In the genomic region with DNA sequence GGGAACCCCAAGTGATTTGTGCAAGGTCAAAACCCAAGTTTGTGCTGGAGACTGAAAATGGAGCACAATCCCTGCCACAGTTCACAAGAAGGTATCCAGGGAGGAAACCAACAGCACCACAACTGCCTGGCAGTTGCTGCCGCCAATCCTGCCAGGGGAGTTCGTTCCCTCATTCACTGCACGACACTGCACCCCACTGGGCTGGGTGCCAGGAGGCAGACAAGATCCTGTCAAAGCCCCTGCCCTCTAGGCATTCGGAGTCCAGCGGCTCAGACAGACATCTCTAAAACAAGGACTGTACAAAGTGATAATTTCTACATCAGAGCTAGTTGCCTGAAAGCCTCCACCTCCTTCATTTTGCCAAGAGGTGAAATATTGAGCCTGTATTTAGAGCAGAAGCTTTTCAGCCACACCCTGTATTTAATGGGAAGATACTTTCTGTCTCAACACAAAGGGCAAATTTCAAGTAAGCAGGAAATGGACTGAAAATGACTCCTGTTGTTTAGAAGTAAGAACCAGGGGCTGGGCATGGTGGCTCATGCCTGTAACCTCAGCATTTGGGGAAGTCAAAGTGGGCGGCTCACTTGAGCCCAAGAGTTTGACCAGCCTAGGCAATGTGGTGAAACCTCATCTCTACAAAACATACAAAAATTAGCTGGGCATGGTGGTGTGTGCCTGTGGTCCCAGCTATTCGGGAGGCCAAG, we compare ENCODE assay signal across 18 cellular contexts.
DNase-seq lines count a peak whose midpoint lies in the region; ATAC-seq and TF ChIP-seq lines count a peak whose summit lies in the region.
"Had no signal": no experiment of that assay in that cellular context is flagged by ENCODE, and none has a peak within 500 bp of the region (broad histone marks: within the 10 kb centered on the region; RNA-seq: fewer than 3 reads in every experiment).

No MANE protein-coding gene starts in this region.

- H3K4me2 ChIP-seq in hepatocyte: no peak overlapping the region

- H3K27me3 ChIP-seq in hepatocyte: no peaks in the 10 kb centered on the region
- H3K27me3 ChIP-seq in upper lobe of left lung: no peaks in the 10 kb centered on the region
- H3K27me3 ChIP-seq in tibial nerve: no peaks in the 10 kb centered on the region
- H3K27me3 ChIP-seq: tibial artery had no signal

- H3K27me3 Mint-ChIP-seq in osteocyte (ENCODE audit: unreplicated experiment): peaks cover 3% of the 10 kb centered on the region

- H3K4me1 ChIP-seq in hepatocyte (ENCODE audit: insufficient read depth): peaks cover 24% of the 10 kb centered on the region
- no peaks in the 10 kb centered on the region for H3K4me1 ChIP-seq in upper lobe of left lung
- H3K4me1 ChIP-seq in tibial nerve: no peaks in the 10 kb centered on the region
- H3K4me1 ChIP-seq: tibial artery had no signal

- ATAC-seq in upper lobe of left lung (ENCODE audit: low FRiP score in 2 of 2): peak; percentile 65 to 71
- ATAC-seq: activated CD8-positive, alpha-beta T cell treated with anti-CD3 and anti-CD28 coated beads for 36 hours; activated naive CD8-positive, alpha-beta T cell treated with anti-CD3 and anti-CD28 coated beads, Interleukin-2, amount 50 U/mL, for 24 hours; HepG2 had no signal

- no peak overlapping the region for H3K4me3 Mint-ChIP-seq in osteocyte (ENCODE audit: unreplicated experiment)
- H3K4me3 Mint-ChIP-seq: activated CD8-positive, alpha-beta T cell treated with anti-CD3 and anti-CD28 coated beads for 36 hours; activated naive CD8-positive, alpha-beta T cell treated with anti-CD3 and anti-CD28 coated beads, Interleukin-2, amount 50 U/mL, for 24 hours had no signal

- no peaks in the 10 kb centered on the region for H3K79me2 ChIP-seq in hepatocyte

- no peak overlapping the region for H3K4me3 ChIP-seq in hepatocyte
- no peak overlapping the region for H3K4me3 ChIP-seq in upper lobe of left lung
- no peak overlapping the region for H3K4me3 ChIP-seq in tibial nerve
- H3K4me3 ChIP-seq: SK-N-MC, tibial artery had no signal

- H3K27ac ChIP-seq in hepatocyte: peak overlapping the region; percentile 12
- H3K27ac ChIP-seq in upper lobe of left lung: peak overlapping the region in 3 of 4 donors; percentile 1 to 25 (median 21)
- H3K27ac ChIP-seq in tibial nerve: no peak overlapping the region
- H3K27ac ChIP-seq: SK-N-MC, tibial artery had no signal

- DNase-seq in NCI-H345 (lab: John Stamatoyannopoulos, UW) (peak; percentile 36), NCI-H345 treated with DMSO at 0.1 percent for 48 hours (lab: John Stamatoyannopoulos, UW; ENCODE audit: unreplicated experiment) (no peak), NCI-H748 treated with DMSO at 0.1 percent for 48 hours (lab: John Stamatoyannopoulos, UW) (peak; percentile 10), hepatocyte (ENCODE audit: low spot score) (no peak), upper lobe of left lung (peak in 1 of 2 donors; percentile 58), epidermal melanocyte (ENCODE audit: insufficient read length, low spot score) (no peak), osteocyte (ENCODE audit: extremely low spot score, unreplicated experiment) (no peak), tibial nerve (ENCODE audit: low spot score in 2 of 2) (no peak)
- DNase-seq: activated CD8-positive, alpha-beta T cell treated with anti-CD3 and anti-CD28 coated beads for 36 hours; activated naive CD8-positive, alpha-beta T cell treated with anti-CD3 and anti-CD28 coated beads, Interleukin-2, amount 50 U/mL, for 24 hours; caudate nucleus; effector memory CD4-positive, alpha-beta T cell; GF-D8; GOT3; MM.1S had no signal

- TF ChIP-seq POLR2A in upper lobe of left lung (IDR thresholded peaks at IDR 0.05) (peak in 1 of 4 donors; percentile 10), tibial nerve (IDR thresholded peaks at IDR 0.05) (no peak)

- H3K9me2 ChIP-seq in hepatocyte (replicated peaks; ENCODE audit: insufficient read depth): no peaks in the 10 kb centered on the region

- no peak for TF ChIP-seq EP300 in upper lobe of left lung (IDR thresholded peaks at IDR 0.05)
- no peak for TF ChIP-seq EP300 in tibial nerve (IDR thresholded peaks at IDR 0.05)

- no peak overlapping the region for H3K27ac Mint-ChIP-seq in osteocyte (ENCODE audit: unreplicated experiment)
- H3K27ac Mint-ChIP-seq: activated CD8-positive, alpha-beta T cell treated with anti-CD3 and anti-CD28 coated beads for 36 hours; activated naive CD8-positive, alpha-beta T cell treated with anti-CD3 and anti-CD28 coated beads, Interleukin-2, amount 50 U/mL, for 24 hours had no signal

- no peak overlapping the region for H2AFZ ChIP-seq in hepatocyte

- H3K36me3 ChIP-seq in hepatocyte (replicated peaks; ENCODE audit: insufficient read depth, low read depth) (no peaks in the 10 kb centered on the region), upper lobe of left lung (no peaks in the 10 kb centered on the region), tibial nerve (no peaks in the 10 kb centered on the region)

- H3K4me1 Mint-ChIP-seq in osteocyte (ENCODE audit: unreplicated experiment): no peaks in the 10 kb centered on the region
- H3K4me1 Mint-ChIP-seq: activated naive CD8-positive, alpha-beta T cell treated with anti-CD3 and anti-CD28 coated beads, Interleukin-2, amount 50 U/mL, for 24 hours had no signal

- TF ChIP-seq CTCF in hepatocyte (IDR thresholded peaks at IDR 0.05; ENCODE audit: poor library complexity) (no peak), upper lobe of left lung (IDR thresholded peaks at IDR 0.05) (no peak), osteocyte (IDR thresholded peaks at IDR 0.05) (no peak), tibial nerve (IDR thresholded peaks at IDR 0.05) (no peak)

- H4K20me1 ChIP-seq in hepatocyte (ENCODE audit: insufficient read depth, poor library complexity, severe bottlenecking): no peaks in the 10 kb centered on the region

- 79% methylated on average over 7 of the region's 7 CpGs for WGBS in hepatocyte (ENCODE audit: low lambda C conversion rate, missing lambda C conversion rate)
- WGBS in upper lobe of left lung, 2 donors: 62 to 63% methylated on average over 7 of the region's 7 CpGs
- 60 to 61% methylated on average over 7 of the region's 7 CpGs for WGBS in tibial nerve, 2 donors

- H3K36me3 Mint-ChIP-seq in osteocyte (ENCODE audit: unreplicated experiment): peaks cover 18% of the 10 kb centered on the region

- no peaks in the 10 kb centered on the region for H3K9me3 Mint-ChIP-seq in osteocyte (ENCODE audit: unreplicated experiment)
- H3K9me3 Mint-ChIP-seq: activated CD8-positive, alpha-beta T cell treated with anti-CD3 and anti-CD28 coated beads for 36 hours; activated naive CD8-positive, alpha-beta T cell treated with anti-CD3 and anti-CD28 coated beads, Interleukin-2, amount 50 U/mL, for 24 hours had no signal

- no peaks in the 10 kb centered on the region for H3K9me3 ChIP-seq in hepatocyte (ENCODE audit: low read depth)
- no peaks in the 10 kb centered on the region for H3K9me3 ChIP-seq in upper lobe of left lung
- H3K9me3 ChIP-seq in tibial nerve: no peaks in the 10 kb centered on the region
- H3K9me3 ChIP-seq: tibial artery had no signal

Comparison
In these comparisons a context has a peak if more than half of its experiments do, and no peak if none do; other contexts are left out.
1. DNase-seq: peak in NCI-H345 (single experiment) and NCI-H748 treated with DMSO at 0.1 percent for 48 hours (single experiment); none in NCI-H345 treated with DMSO at 0.1 percent for 48 hours (single experiment), hepatocyte (single experiment), epidermal melanocyte (single experiment), osteocyte (single experiment) and tibial nerve (0 of 2).
2. H3K27ac ChIP-seq: peak in hepatocyte (single experiment) and upper lobe of left lung (3 of 4); none in tibial nerve (0 of 4).